In genomic region chr3:193798097-193798496, GRCh38 we compare ENCODE assay signal across 32 cellular contexts.
"Had no signal": no experiment of that assay in that cellular context is flagged by ENCODE, and none has a peak within 500 bp of the region (broad histone marks: within the 10 kb centered on the region; RNA-seq: fewer than 3 reads in every experiment).

No MANE protein-coding gene starts in this region.

- ATAC-seq: activated naive CD4-positive, alpha-beta T cell treated with anti-CD3 and anti-CD28 coated beads, Interleukin-2, amount 50 U/mL, for 72 hours; activated T-cell treated with anti-CD3 and anti-CD28 coated beads, Interleukin-2, amount 50 U/mL, for 4 hours; K562; PC-3 had no signal

- H3K27ac Mint-ChIP-seq: activated B cell treated with CpG ODN at 0.5 μM for 24 hours; activated CD4-positive, alpha-beta memory T cell treated with anti-CD3 and anti-CD28 coated beads for 36 hours; activated naive CD4-positive, alpha-beta T cell treated with anti-CD3 and anti-CD28 coated beads for 36 hours; activated T-helper 1 cell treated with anti-CD3 and anti-CD28 coated beads, Interleukin-12 subunit alpha, Interleukin-12 subunit beta, Interleukin-2, Interleukin-4 antibody, amounts not matched to agents 30 ng/mL and 10 ng/mL and 1 ng/mL, durations not matched to agents 14 hours and 24 hours and 36 hours had no signal

- H3K9me3 Mint-ChIP-seq: activated B cell treated with CpG ODN at 0.5 μM for 24 hours; activated CD4-positive, alpha-beta memory T cell treated with anti-CD3 and anti-CD28 coated beads for 36 hours; activated naive CD4-positive, alpha-beta T cell treated with anti-CD3 and anti-CD28 coated beads for 36 hours; activated naive CD4-positive, alpha-beta T cell treated with anti-CD3 and anti-CD28 coated beads, Interleukin-2, amount 50 U/mL, for 72 hours; activated T-cell treated with anti-CD3 and anti-CD28 coated beads, Interleukin-2, amount 50 U/mL, for 4 hours; activated T-helper 1 cell treated with anti-CD3 and anti-CD28 coated beads, Interleukin-12 subunit alpha, Interleukin-12 subunit beta, Interleukin-2, Interleukin-4 antibody, amounts not matched to agents 30 ng/mL and 10 ng/mL and 1 ng/mL, durations not matched to agents 14 hours and 24 hours and 36 hours; central memory CD8-positive, alpha-beta T cell had no signal

- H3K4me3 ChIP-seq: adrenal gland, K562, Peyer's patch had no signal

- H3K4me1 ChIP-seq: Peyer's patch had no signal

- DNase-seq: activated B cell treated with CpG ODN at 0.5 μM for 24 hours; activated CD4-positive, alpha-beta memory T cell treated with anti-CD3 and anti-CD28 coated beads for 36 hours; activated CD4-positive, alpha-beta T cell treated with anti-CD3 and anti-CD28 coated beads for 4 hours; activated CD4-positive, alpha-beta T cell treated with anti-CD3 and anti-CD28 coated beads, Interleukin-2, amount 50 U/mL, for 1 hour; activated CD4-positive, CD25-positive, alpha-beta regulatory T cell treated with anti-CD3 and anti-CD28 coated beads, Interleukin-2, amount 50 U/mL, for 72 hours; activated CD8-positive, alpha-beta memory T cell treated with anti-CD3 and anti-CD28 coated beads, Interleukin-2, amount 50 U/mL, for 4 hours; activated gamma-delta T cell treated with Interleukin-2 at 50 U/mL for 16 hours; activated naive CD4-positive, alpha-beta T cell treated with anti-CD3 and anti-CD28 coated beads for 36 hours; activated T-cell treated with anti-CD3 and anti-CD28 coated beads for 4 hours; activated T-cell treated with anti-CD3 and anti-CD28 coated beads, Interleukin-2, amount 50 U/mL, for 4 hours; brain microvascular endothelial cell; NCI-H1105; NCI-H1436; NCI-H1694; NCI-H1930; NCI-H2081 treated with DMSO at 0.1 percent for 48 hours; NCI-H226; NCI-H446 treated with DMSO at 0.1 percent for 48 hours; NCI-H524 treated with DMSO at 0.1 percent for 48 hours; PC-3; Peyer's patch; RPMI8226; SW 1271; T-helper 1 cell; T-helper 2 cell; T-helper 9 cell had no signal

- H3K36me3 Mint-ChIP-seq: activated CD4-positive, alpha-beta memory T cell treated with anti-CD3 and anti-CD28 coated beads for 36 hours; activated naive CD4-positive, alpha-beta T cell treated with anti-CD3 and anti-CD28 coated beads, Interleukin-2, amount 50 U/mL, for 72 hours had no signal

- H3K4me1 Mint-ChIP-seq: activated B cell treated with CpG ODN at 0.5 μM for 24 hours; central memory CD8-positive, alpha-beta T cell had no signal

- H3K27me3 ChIP-seq: adrenal gland, Peyer's patch had no signal

- H3K4me3 Mint-ChIP-seq: activated B cell treated with CpG ODN at 0.5 μM for 24 hours; activated CD4-positive, alpha-beta memory T cell treated with anti-CD3 and anti-CD28 coated beads for 36 hours; activated naive CD4-positive, alpha-beta T cell treated with anti-CD3 and anti-CD28 coated beads for 36 hours; activated T-cell treated with anti-CD3 and anti-CD28 coated beads, Interleukin-2, amount 50 U/mL, for 4 hours; activated T-helper 1 cell treated with anti-CD3 and anti-CD28 coated beads, Interleukin-12 subunit alpha, Interleukin-12 subunit beta, Interleukin-2, Interleukin-4 antibody, amounts not matched to agents 30 ng/mL and 10 ng/mL and 1 ng/mL, durations not matched to agents 14 hours and 24 hours and 36 hours; central memory CD8-positive, alpha-beta T cell had no signal

- H3K36me3 ChIP-seq: adrenal gland, brain microvascular endothelial cell, Peyer's patch had no signal

- H3K27ac ChIP-seq: adrenal gland, brain microvascular endothelial cell, Peyer's patch, VCaP had no signal

- H3K9me3 ChIP-seq: adrenal gland, Peyer's patch had no signal
